Comparison of ENCODE assay signal across 20 cellular contexts in the genomic region with DNA sequence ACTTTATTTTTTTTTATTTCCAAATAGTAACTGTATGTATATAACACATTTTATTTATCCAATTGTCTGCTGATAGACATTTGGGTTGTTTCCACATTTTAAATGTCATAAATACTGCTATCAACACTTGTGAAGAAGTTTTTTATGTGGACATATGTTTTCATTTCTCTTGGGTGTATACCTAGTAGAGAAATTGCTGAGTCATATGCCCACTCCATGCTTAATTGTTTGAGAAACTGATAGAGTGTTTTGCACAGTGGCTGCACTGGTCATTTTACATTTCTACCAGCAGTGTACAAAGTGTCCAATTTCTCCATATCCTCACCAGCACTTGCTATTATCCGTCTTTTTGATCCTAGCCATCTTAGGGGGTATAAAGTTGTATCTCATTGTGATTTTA.
DNase-seq lines count a peak whose midpoint lies in the region; ATAC-seq, FAIRE-seq and TF ChIP-seq lines count a peak whose summit lies in the region.
"Had no signal": no experiment of that assay in that cellular context is flagged by ENCODE, and none has a peak within 500 bp of the region (broad histone marks: within the 10 kb centered on the region; RNA-seq: fewer than 3 reads in every experiment).

No MANE protein-coding gene starts in this region.

- no peak overlapping the region for H3K18ac ChIP-seq in IMR-90 (ENCODE audit: low read depth, low read length)

- no peak for DNase-seq in HepG2 (ENCODE audit: low spot score)
- no peak for DNase-seq in right lobe of liver
- no peak for DNase-seq in IMR-90
- peak; percentile 36 for DNase-seq in OCI-M1 (lab: John Stamatoyannopoulos, UW)
- DNase-seq in activated gamma-delta T cell treated with Interleukin-2 at 50 U/mL for 16 hours = no peak
- DNase-seq in HK-2 (ENCODE audit: unreplicated experiment) = no peak
- DNase-seq: 8988T; BE2C; C1 segment of cervical spinal cord; CD4-positive, CD25-positive, alpha-beta regulatory T cell; CD8-positive, alpha-beta memory T cell; COR-L47; DMS79 treated with DMSO at 0.1 percent for 48 hours; GF-D8 had no signal

- no peaks in the 10 kb centered on the region for H3K79me1 ChIP-seq in IMR-90 (ENCODE audit: low read depth in 1 of 2, low read length in 2 of 2)

- H3K36me3 ChIP-seq in HepG2 (replicated peaks in 1 of 2; ENCODE audit: control insufficient read depth in 1 of 2, insufficient read depth in 2 of 2, low read length in 2 of 2) = no peaks in the 10 kb centered on the region
- H3K36me3 ChIP-seq in right lobe of liver = no peaks in the 10 kb centered on the region
- no peaks in the 10 kb centered on the region for H3K36me3 ChIP-seq in IMR-90 (ENCODE audit: control insufficient read depth, insufficient read depth, low read length)
- H3K36me3 ChIP-seq: BE2C, HAP-1 had no signal

- H3K23ac ChIP-seq in IMR-90 (ENCODE audit: low read depth, low read length) = no peak overlapping the region

- no peaks in the 10 kb centered on the region for H3K27me3 ChIP-seq in HepG2 (ENCODE audit: control insufficient read depth in 1 of 2, insufficient read depth in 2 of 2, low read length in 2 of 2)
- no peaks in the 10 kb centered on the region for H3K27me3 ChIP-seq in right lobe of liver
- H3K27me3 ChIP-seq in IMR-90 (ENCODE audit: control insufficient read depth, insufficient read depth, low read length) = no peaks in the 10 kb centered on the region
- H3K27me3 ChIP-seq: BE2C had no signal

- 0% methylated on average over 1 of the region's 1 CpG for WGBS in HepG2 (ENCODE audit: low lambda C conversion rate)
- 79% methylated on average over 1 of the region's 1 CpG for WGBS in right lobe of liver (ENCODE audit: insufficient coverage, low coverage, low lambda C conversion rate, missing lambda C conversion rate)
- no CpG with 5 or more reads among the region's 1 CpG for WGBS in IMR-90 (ENCODE audit: extremely low coverage in 2 of 2, insufficient read length in 1 of 2), 2 experiments

- POLR2A ChIA-PET in HepG2 (lab: Yijun Ruan, JAX) (no interaction called here), IMR-90 (lab: Charles Lee; ENCODE audit: unreplicated experiment) (no interaction called here)

- H3K27ac ChIP-seq in HepG2 (ENCODE audit: extremely low read length, insufficient read depth, low read length) (no peak overlapping the region), right lobe of liver (no peak overlapping the region), IMR-90 (ENCODE audit: insufficient read depth, low read length) (no peak overlapping the region)
- H3K27ac ChIP-seq: KMS-11 had no signal

- H3K9ac ChIP-seq in HepG2 (ENCODE audit: insufficient read depth, low read depth, low read length) (no peak overlapping the region), IMR-90 (ENCODE audit: low read depth, low read length) (no peak overlapping the region)
- H3K9ac ChIP-seq: KMS-11 had no signal

- H3K9me3 ChIP-seq in HepG2 (ENCODE audit: low read length) (no peaks in the 10 kb centered on the region), right lobe of liver (no peaks in the 10 kb centered on the region), IMR-90 (ENCODE audit: control insufficient read depth, insufficient read depth, low read length) (no peaks in the 10 kb centered on the region)
- H3K9me3 ChIP-seq: HAP-1 had no signal

- no peak overlapping the region for H2AK5ac ChIP-seq in IMR-90 (ENCODE audit: low read depth, low read length)

- no peak overlapping the region for H4K8ac ChIP-seq in IMR-90 (ENCODE audit: low read depth in 2 of 2, low read length in 2 of 2)

- H3K4me1 ChIP-seq in HepG2 (ENCODE audit: insufficient read depth, low read length) = no peaks in the 10 kb centered on the region
- no peaks in the 10 kb centered on the region for H3K4me1 ChIP-seq in right lobe of liver
- no peaks in the 10 kb centered on the region for H3K4me1 ChIP-seq in IMR-90 (ENCODE audit: control insufficient read depth, insufficient read depth, low read length)
- H3K4me1 ChIP-seq: BE2C, HAP-1 had no signal

- no peak overlapping the region for H3K4me2 ChIP-seq in HepG2 (ENCODE audit: low read depth, low read length)
- H3K4me2 ChIP-seq in IMR-90 (ENCODE audit: low read depth, low read length) = no peak overlapping the region
- H3K4me2 ChIP-seq: KMS-11 had no signal

- no peak overlapping the region for H4K5ac ChIP-seq in IMR-90 (ENCODE audit: low read depth, low read length)

- H2BK5ac ChIP-seq in IMR-90 (ENCODE audit: low read depth, low read length, poor library complexity, severe bottlenecking) = no peak overlapping the region

- H2BK15ac ChIP-seq in IMR-90 (ENCODE audit: low read depth, low read length) = no peak overlapping the region

- no peak overlapping the region for H3K56ac ChIP-seq in IMR-90 (ENCODE audit: extremely low read depth, insufficient read depth, low read length)

- TF ChIP-seq RAD21 in HepG2 (CRISPR knock-in tag; IDR thresholded peaks at IDR 0.05) (no peak), IMR-90 (IDR thresholded peaks at IDR 0.05; ENCODE audit: low read length) (no peak)

- H3K4me3 ChIP-seq in HepG2 (replicated peaks in 1 of 3; ENCODE audit: insufficient read depth in 1 of 3, low read depth in 2 of 3, low read length in 3 of 3) = no peak overlapping the region
- H3K4me3 ChIP-seq in right lobe of liver = no peak overlapping the region
- no peak overlapping the region for H3K4me3 ChIP-seq in IMR-90 (ENCODE audit: insufficient read depth, low read depth, low read length)
- H3K4me3 ChIP-seq: HAP-1 had no signal

- intact Hi-C loops in HepG2 (cut with micrococcal nuclease; ENCODE audit: unreplicated experiment) = no loop called here
- intact Hi-C loops in right lobe of liver (cut with DNase I) = no loop called here
- intact Hi-C loops in IMR-90 (cut with micrococcal nuclease) = no loop called here

- no peak for FAIRE-seq in HepG2 (lab: Jason Lieb, UNC)
- FAIRE-seq: D721Med, HTR-8/SVneo had no signal

- no peak overlapping the region for H2BK120ac ChIP-seq in IMR-90 (ENCODE audit: low read depth, low read length)

- no peak overlapping the region for H4K91ac ChIP-seq in IMR-90 (ENCODE audit: insufficient read depth, low read depth, low read length)

- TF ChIP-seq CTCF in HepG2 (CRISPR knock-in tag; IDR thresholded peaks at IDR 0.05) = no peak
- no peak for TF ChIP-seq CTCF in right lobe of liver (IDR thresholded peaks at IDR 0.05)
- no peak for TF ChIP-seq CTCF in IMR-90 (conservative IDR thresholded peaks at IDR 0.05; ENCODE audit: low read depth, low read length)

- TF ChIP-seq EP300 in HepG2 (IDR thresholded peaks at IDR 0.05; ENCODE audit: low read depth in 2 of 2, low read length in 2 of 2) (no peak), HepG2 (CRISPR knock-in tag; IDR thresholded peaks at IDR 0.05; ENCODE audit: borderline replicate concordance) (no peak)

- H4K20me1 ChIP-seq in HepG2 (ENCODE audit: insufficient read depth, low read length) = no peaks in the 10 kb centered on the region
- no peaks in the 10 kb centered on the region for H4K20me1 ChIP-seq in IMR-90 (ENCODE audit: insufficient read depth, low read length)

- TF ChIP-seq POLR2A in HepG2 (IDR thresholded peaks at IDR 0.05; ENCODE audit: insufficient read depth in 1 of 2, low read depth in 2 of 2, low read length in 2 of 2) (no peak), right lobe of liver (IDR thresholded peaks at IDR 0.05) (no peak), IMR-90 (IDR thresholded peaks at IDR 0.05; ENCODE audit: low read depth, low read length) (no peak)

- H3K14ac ChIP-seq in IMR-90 (replicated peaks; ENCODE audit: low read depth, low read length) = no peak overlapping the region

- BruUV-seq in HepG2 (replicated peaks; lab: Mats Ljungman, UMichigan) = no TSS peak
- no TSS peak for BruUV-seq in IMR-90 (replicated peaks; lab: Mats Ljungman, UMichigan)

- no peak overlapping the region for H2AK9ac ChIP-seq in IMR-90 (replicated peaks; ENCODE audit: low read depth, low read length, poor library complexity)

- CTCF ChIA-PET in HepG2 (lab: Yijun Ruan, JAX; ENCODE audit: low intra/inter-chr PET ratio, low total read pairs) (no interaction called here), IMR-90 (lab: Yijun Ruan, JAX) (no interaction called here)

- no peak overlapping the region for H2BK20ac ChIP-seq in IMR-90 (ENCODE audit: low read depth, low read length)

- H2AFZ ChIP-seq in HepG2 (ENCODE audit: low read length) (no peak overlapping the region), IMR-90 (replicated peaks; ENCODE audit: low read length, poor library complexity) (no peak overlapping the region)

- ATAC-seq in HepG2 = no peak
- no peak for ATAC-seq in right lobe of liver
- no peak for ATAC-seq in IMR-90 (ENCODE audit: low read depth)
- no peak for ATAC-seq in esophagus mucosa
- ATAC-seq in GM21528 (IDR thresholded peaks at IDR 0.05; ENCODE audit: low FRiP score, unreplicated experiment) = no peak

- H3K9me1 ChIP-seq in IMR-90 (ENCODE audit: insufficient read depth, low read length) = no peaks in the 10 kb centered on the region

- dilution Hi-C loops in IMR-90 (cut with HindIII; ENCODE audit: low sequenced_read_pairs, unreplicated experiment) = no loop called here

- no peaks in the 10 kb centered on the region for H3K79me2 ChIP-seq in HepG2 (ENCODE audit: insufficient read depth, low read length)

- H3K4ac ChIP-seq in IMR-90 (ENCODE audit: low read depth, low read length) = no peak overlapping the region

- in situ Hi-C loops in HepG2 (cut with HindIII; ENCODE audit: extremely low pct_ligation_motif_present, low pct_unique_long_range_greater_than_20kb) = no loop called here
- in situ Hi-C loops in IMR-90 (cut with MboI; ENCODE audit: low sequenced_read_pairs) = no loop called here

TF ChIP-seq in IMR-90, 13 proteins besides CTCF, POLR2A, EP300 and RAD21 (continues in another document):
- TF ChIP-seq MXI1 (IDR thresholded peaks at IDR 0.05; ENCODE audit: borderline replicate concordance, low read depth, low read length) = no peak
- TF ChIP-seq MAFK (IDR thresholded peaks at IDR 0.05; ENCODE audit: low read depth, low read length) = peak; percentile 48
- no peak for TF ChIP-seq RFX5 (IDR thresholded peaks at IDR 0.05; ENCODE audit: low read depth, low read length)
- TF ChIP-seq, protein P1, sequence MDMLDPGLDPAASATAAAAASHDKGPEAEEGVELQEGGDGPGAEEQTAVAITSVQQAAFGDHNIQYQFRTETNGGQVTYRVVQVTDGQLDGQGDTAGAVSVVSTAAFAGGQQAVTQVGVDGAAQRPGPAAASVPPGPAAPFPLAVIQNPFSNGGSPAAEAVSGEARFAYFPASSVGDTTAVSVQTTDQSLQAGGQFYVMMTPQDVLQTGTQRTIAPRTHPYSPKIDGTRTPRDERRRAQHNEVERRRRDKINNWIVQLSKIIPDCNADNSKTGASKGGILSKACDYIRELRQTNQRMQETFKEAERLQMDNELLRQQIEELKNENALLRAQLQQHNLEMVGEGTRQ (IDR thresholded peaks at IDR 0.05; ENCODE audit: low read depth, low read length) = no peak
- no peak for TF ChIP-seq SMC3 (IDR thresholded peaks at IDR 0.05; ENCODE audit: low read depth, low read length)
- TF ChIP-seq BHLHE40 (IDR thresholded peaks at IDR 0.05; ENCODE audit: low read depth, low read length) = no peak
